Comparison of ENCODE assay signal across 1 cellular context in the genomic region with DNA sequence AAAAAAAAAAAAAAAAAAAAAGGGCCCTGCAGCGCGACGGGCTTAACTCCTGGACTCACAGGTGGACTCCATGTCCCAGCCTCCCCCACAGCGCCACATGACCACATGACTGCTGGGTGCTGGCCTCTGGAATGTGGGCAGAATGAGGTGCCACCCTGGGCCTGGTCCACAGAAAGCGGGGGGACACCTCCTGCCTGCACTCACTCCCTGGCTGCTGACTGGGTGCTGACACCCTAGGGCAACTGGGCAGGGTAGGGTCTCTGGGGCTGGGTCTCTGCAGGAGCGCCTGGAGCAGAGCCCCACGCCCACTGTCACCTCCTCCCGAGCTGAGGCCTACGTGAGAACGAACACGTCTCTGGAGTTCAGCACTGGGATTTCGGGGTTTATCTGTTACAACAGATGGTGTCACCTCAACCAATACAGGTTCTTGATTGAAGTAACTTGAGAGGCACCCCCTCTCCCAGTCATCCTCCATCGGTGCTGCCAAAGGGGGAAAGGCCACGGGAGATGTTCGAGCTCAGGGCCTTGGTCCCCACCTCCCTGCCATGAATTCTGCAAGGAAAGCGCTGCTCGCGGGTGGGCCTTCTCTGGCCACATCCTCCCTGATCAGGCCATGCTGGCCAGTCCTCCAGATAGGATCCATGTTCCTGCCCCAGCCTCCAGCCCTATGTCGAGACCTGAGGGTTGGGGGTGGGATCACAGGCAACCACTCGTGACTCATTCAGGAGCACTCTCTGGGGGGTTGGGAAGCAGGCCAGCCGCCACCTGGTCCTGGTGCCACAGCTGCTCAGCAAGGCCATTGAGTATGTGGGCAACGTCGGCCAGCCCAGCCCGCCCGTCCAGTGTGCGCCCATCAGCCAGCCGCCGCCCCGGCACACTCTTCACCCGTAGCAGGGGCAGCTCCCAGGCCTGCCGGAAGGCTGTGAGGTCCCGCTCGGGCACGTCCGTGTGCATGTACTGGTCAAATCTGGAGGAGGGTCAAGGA.
TF ChIP-seq lines count a peak whose summit lies in the region.

No MANE protein-coding gene starts in this region.

TF ChIP-seq in HepG2, 621 proteins besides CTCF, POLR2A, EP300 and RAD21:
- TF ChIP-seq, protein P1, sequence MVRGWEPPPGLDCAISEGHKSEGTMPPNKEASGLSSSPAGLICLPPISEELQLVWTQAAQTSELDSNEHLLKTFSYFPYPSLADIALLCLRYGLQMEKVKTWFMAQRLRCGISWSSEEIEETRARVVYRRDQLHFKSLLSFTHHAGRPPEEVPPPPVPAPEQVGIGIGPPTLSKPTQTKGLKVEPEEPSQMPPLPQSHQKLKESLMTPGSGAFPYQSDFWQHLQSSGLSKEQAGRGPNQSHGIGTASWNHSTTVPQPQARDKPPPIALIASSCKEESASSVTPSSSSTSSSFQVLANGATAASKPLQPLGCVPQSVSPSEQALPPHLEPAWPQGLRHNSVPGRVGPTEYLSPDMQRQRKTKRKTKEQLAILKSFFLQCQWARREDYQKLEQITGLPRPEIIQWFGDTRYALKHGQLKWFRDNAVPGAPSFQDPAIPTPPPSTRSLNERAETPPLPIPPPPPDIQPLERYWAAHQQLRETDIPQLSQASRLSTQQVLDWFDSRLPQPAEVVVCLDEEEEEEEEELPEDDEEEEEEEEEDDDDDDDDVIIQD (CRISPR knock-in tag; IDR thresholded peaks at IDR 0.05; ENCODE audit: low read depth) = no peak
- TF ChIP-seq, protein P2, sequence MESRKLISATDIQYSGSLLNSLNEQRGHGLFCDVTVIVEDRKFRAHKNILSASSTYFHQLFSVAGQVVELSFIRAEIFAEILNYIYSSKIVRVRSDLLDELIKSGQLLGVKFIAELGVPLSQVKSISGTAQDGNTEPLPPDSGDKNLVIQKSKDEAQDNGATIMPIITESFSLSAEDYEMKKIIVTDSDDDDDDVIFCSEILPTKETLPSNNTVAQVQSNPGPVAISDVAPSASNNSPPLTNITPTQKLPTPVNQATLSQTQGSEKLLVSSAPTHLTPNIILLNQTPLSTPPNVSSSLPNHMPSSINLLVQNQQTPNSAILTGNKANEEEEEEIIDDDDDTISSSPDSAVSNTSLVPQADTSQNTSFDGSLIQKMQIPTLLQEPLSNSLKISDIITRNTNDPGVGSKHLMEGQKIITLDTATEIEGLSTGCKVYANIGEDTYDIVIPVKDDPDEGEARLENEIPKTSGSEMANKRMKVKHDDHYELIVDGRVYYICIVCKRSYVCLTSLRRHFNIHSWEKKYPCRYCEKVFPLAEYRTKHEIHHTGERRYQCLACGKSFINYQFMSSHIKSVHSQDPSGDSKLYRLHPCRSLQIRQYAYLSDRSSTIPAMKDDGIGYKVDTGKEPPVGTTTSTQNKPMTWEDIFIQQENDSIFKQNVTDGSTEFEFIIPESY (CRISPR knock-in tag; IDR thresholded peaks at IDR 0.05) = peak; percentile 62
- peak; percentile 19; the same call in 1 of the 2 replicates for TF ChIP-seq ZNF143 (CRISPR knock-in tag; IDR thresholded peaks at IDR 0.05)
- no peak for TF ChIP-seq SALL2 (CRISPR knock-in tag; IDR thresholded peaks at IDR 0.05)
- TF ChIP-seq THAP11 (CRISPR knock-in tag; IDR thresholded peaks at IDR 0.05) = peak; percentile 58
- TF ChIP-seq HNRNPL (IDR thresholded peaks at IDR 0.05; ENCODE audit: low read depth, low read length) = peak; percentile 74; the same call in 1 of the 2 replicates
